Comparison of ENCODE assay signal across 18 cellular contexts in genomic region chr1:19698181-19698580, GRCh38. TPM values are rescaled to one million over a fixed set of nuclear protein-coding genes. Genes with fewer than 3 reads are reported as not detected.
DNase-seq lines count a peak whose midpoint lies in the region; ATAC-seq and TF ChIP-seq lines count a peak whose summit lies in the region.
"Had no signal": no experiment of that assay in that cellular context is flagged by ENCODE, and none has a peak within 500 bp of the region (broad histone marks: within the 10 kb centered on the region; RNA-seq: fewer than 3 reads in every experiment).

No MANE protein-coding gene starts in this region.

- TF ChIP-seq CTCF in neural progenitor cell (IDR thresholded peaks at IDR 0.05), result no peak

- H2AFZ ChIP-seq in neural progenitor cell (replicated peaks), result no peak overlapping the region

- no peak overlapping the region for H3K27ac ChIP-seq in neural progenitor cell
- H3K27ac ChIP-seq: SJCRH30 had no signal

- H3K36me3 ChIP-seq in neural progenitor cell, result no peaks in the 10 kb centered on the region
- H3K36me3 ChIP-seq: SJCRH30 had no signal

- no peaks in the 10 kb centered on the region for H3K79me2 ChIP-seq in neural progenitor cell (ENCODE audit: low read depth)

- no peaks in the 10 kb centered on the region for H3K27me3 Mint-ChIP-seq in stimulated activated naive B cell treated with anti-CD40 and anti-IgM and Interleukin-4, amounts not matched to agents 10 μg/mL and 1 μg/mL and 100 μg/mL, for 72 hours
- H3K27me3 Mint-ChIP-seq in neural progenitor cell (ENCODE audit: insufficient read depth, low read depth), result peaks cover 3% of the 10 kb centered on the region
- H3K27me3 Mint-ChIP-seq: CD8-positive, alpha-beta memory T cell; IgD-negative memory B cell had no signal

- H3K9ac ChIP-seq in neural progenitor cell, result no peak overlapping the region

- peak overlapping the region; percentile 14 for H3K27ac Mint-ChIP-seq in stimulated activated naive B cell treated with anti-CD40 and anti-IgM and Interleukin-4, amounts not matched to agents 10 μg/mL and 1 μg/mL and 100 μg/mL, for 72 hours
- H3K27ac Mint-ChIP-seq in neural progenitor cell, result no peak overlapping the region
- H3K27ac Mint-ChIP-seq: T-helper 2 cell treated with Interferon-gamma antibody and Interleukin-4, amounts not matched to agents 5 μg/mL and 100 μg/mL, for 36 hours had no signal

- peaks cover 36 to 48% of the 10 kb centered on the region in 2 donors for H3K36me3 Mint-ChIP-seq in stimulated activated naive B cell treated with anti-CD40 and anti-IgM and Interleukin-4, amounts not matched to agents 10 μg/mL and 1 μg/mL and 100 μg/mL, for 72 hours
- H3K36me3 Mint-ChIP-seq in neural progenitor cell, result no peaks in the 10 kb centered on the region
- H3K36me3 Mint-ChIP-seq: IgD-negative memory B cell had no signal

- no peaks in the 10 kb centered on the region for H3K27me3 ChIP-seq in neural progenitor cell
- H3K27me3 ChIP-seq: SJCRH30 had no signal

- no peak overlapping the region for H3K4me3 ChIP-seq in neural progenitor cell
- H3K4me3 ChIP-seq: SJCRH30 had no signal

- peaks cover 3% of the 10 kb centered on the region for H3F3A ChIP-seq in neural progenitor cell (ENCODE audit: low read depth)

- ATAC-seq in GM18502 (IDR thresholded peaks at IDR 0.05; ENCODE audit: poor library complexity, unreplicated experiment) (peak; percentile 49), GM21825 (IDR thresholded peaks at IDR 0.05; ENCODE audit: unreplicated experiment) (peak; percentile 54), GM18858 (IDR thresholded peaks at IDR 0.05; ENCODE audit: unreplicated experiment) (no peak)
- peak; percentile 74 to 84 for ATAC-seq in stimulated activated naive B cell treated with anti-CD40 and anti-IgM and Interleukin-4, amounts not matched to agents 10 μg/mL and 1 μg/mL and 100 μg/mL, for 72 hours (replicated peaks)
- ATAC-seq: HCT116 had no signal

- peaks cover 3% of the 10 kb centered on the region in 2 donors for H3K9me3 Mint-ChIP-seq in stimulated activated naive B cell treated with anti-CD40 and anti-IgM and Interleukin-4, amounts not matched to agents 10 μg/mL and 1 μg/mL and 100 μg/mL, for 72 hours
- no peaks in the 10 kb centered on the region for H3K9me3 Mint-ChIP-seq in neural progenitor cell
- H3K9me3 Mint-ChIP-seq: CD8-positive, alpha-beta memory T cell; IgD-negative memory B cell; T-helper 2 cell treated with Interferon-gamma antibody and Interleukin-4, amounts not matched to agents 5 μg/mL and 100 μg/mL, for 36 hours had no signal

- no peaks in the 10 kb centered on the region for H3K9me3 ChIP-seq in neural progenitor cell (ENCODE audit: low read depth)
- H3K9me3 ChIP-seq: SJCRH30 had no signal

- H3K4me1 ChIP-seq in neural progenitor cell, result no peaks in the 10 kb centered on the region
- H3K4me1 ChIP-seq: SJCRH30 had no signal

- no peak overlapping the region for H3K4me2 ChIP-seq in neural progenitor cell

- peaks cover 7 to 13% of the 10 kb centered on the region in 2 donors for H3K4me1 Mint-ChIP-seq in stimulated activated naive B cell treated with anti-CD40 and anti-IgM and Interleukin-4, amounts not matched to agents 10 μg/mL and 1 μg/mL and 100 μg/mL, for 72 hours
- H3K4me1 Mint-ChIP-seq in neural progenitor cell, result no peaks in the 10 kb centered on the region
- H3K4me1 Mint-ChIP-seq: CD8-positive, alpha-beta memory T cell had no signal

- H4K20me1 ChIP-seq in neural progenitor cell (ENCODE audit: low read depth), result no peaks in the 10 kb centered on the region

- no peak overlapping the region for H3K4me3 Mint-ChIP-seq in stimulated activated naive B cell treated with anti-CD40 and anti-IgM and Interleukin-4, amounts not matched to agents 10 μg/mL and 1 μg/mL and 100 μg/mL, for 72 hours
- H3K4me3 Mint-ChIP-seq in neural progenitor cell, result no peak overlapping the region
- H3K4me3 Mint-ChIP-seq: CD8-positive, alpha-beta memory T cell; IgD-negative memory B cell; T-helper 2 cell treated with Interferon-gamma antibody and Interleukin-4, amounts not matched to agents 5 μg/mL and 100 μg/mL, for 36 hours had no signal

- peak; percentile 62 for DNase-seq in RPMI8226
- DNase-seq in stimulated activated naive B cell treated with anti-CD40 and anti-IgM and Interleukin-4, amounts not matched to agents 10 μg/mL and 1 μg/mL and 100 μg/mL, for 72 hours, result no peak
- no peak for DNase-seq in neural progenitor cell (ENCODE audit: low spot score)
- no peak for DNase-seq in NCI-H128 (lab: John Stamatoyannopoulos, UW; ENCODE audit: unreplicated experiment)
- DNase-seq: CD8-positive, alpha-beta memory T cell; NCI-H1092; NCI-H1694 treated with DMSO at 0.1 percent for 48 hours; NCI-H446; SJCRH30; SW 1271 had no signal

RNA-seq across cellular contexts. Expression of gene HTR6, which starts 33.5 kb away (rescaled TPM):
- 0.25 TPM in 1 of 2 replicates, not detected in the other for total RNA-seq in neural progenitor cell (ENCODE audit: low replicate concordance)
- total RNA-seq: CD8-positive, alpha-beta memory T cell; Daoy; HT1080; SJCRH30 had no signal

RNA-seq across cellular contexts. Expression of gene NBL1, which starts 54.1 kb away (rescaled TPM):
- 2.4 and 7.7 TPM in 2 replicates for total RNA-seq in neural progenitor cell (ENCODE audit: low replicate concordance)
